In the genomic region with DNA sequence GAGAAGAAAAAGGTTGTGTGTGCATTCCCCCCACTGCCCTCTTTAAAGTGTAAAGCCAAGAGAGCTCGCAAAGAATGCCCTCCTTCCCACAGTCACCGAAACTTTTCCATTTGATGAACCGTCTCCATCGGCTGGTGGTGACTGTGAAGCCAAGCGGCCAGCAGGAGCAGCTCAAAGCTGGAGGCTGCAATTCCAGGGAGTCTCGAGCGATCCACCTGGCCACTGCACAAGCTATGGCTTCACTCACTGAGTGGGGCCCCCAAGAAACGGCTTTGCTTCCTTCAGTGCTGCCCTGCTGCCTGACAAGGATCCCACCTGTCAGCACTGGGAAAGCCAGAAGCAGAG, we compare ENCODE assay signal across 1 cellular context.
TF ChIP-seq lines count a peak whose summit lies in the region.

No MANE protein-coding gene starts in this region.

TF ChIP-seq in WTC11, 78 proteins besides CTCF, POLR2A, EP300 and RAD21 (continued from another document):
- TF ChIP-seq, protein P1, sequence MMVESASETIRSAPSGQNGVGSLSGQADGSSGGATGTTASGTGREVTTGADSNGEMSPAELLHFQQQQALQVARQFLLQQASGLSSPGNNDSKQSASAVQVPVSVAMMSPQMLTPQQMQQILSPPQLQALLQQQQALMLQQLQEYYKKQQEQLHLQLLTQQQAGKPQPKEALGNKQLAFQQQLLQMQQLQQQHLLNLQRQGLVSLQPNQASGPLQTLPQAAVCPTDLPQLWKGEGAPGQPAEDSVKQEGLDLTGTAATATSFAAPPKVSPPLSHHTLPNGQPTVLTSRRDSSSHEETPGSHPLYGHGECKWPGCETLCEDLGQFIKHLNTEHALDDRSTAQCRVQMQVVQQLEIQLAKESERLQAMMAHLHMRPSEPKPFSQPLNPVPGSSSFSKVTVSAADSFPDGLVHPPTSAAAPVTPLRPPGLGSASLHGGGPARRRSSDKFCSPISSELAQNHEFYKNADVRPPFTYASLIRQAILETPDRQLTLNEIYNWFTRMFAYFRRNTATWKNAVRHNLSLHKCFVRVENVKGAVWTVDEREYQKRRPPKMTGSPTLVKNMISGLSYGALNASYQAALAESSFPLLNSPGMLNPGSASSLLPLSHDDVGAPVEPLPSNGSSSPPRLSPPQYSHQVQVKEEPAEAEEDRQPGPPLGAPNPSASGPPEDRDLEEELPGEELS (CRISPR knock-in tag; IDR thresholded peaks at IDR 0.05), result no peak
- no peak for TF ChIP-seq ZNF671 (CRISPR knock-in tag; IDR thresholded peaks at IDR 0.05)
- no peak for TF ChIP-seq ESRRA (CRISPR knock-in tag; IDR thresholded peaks at IDR 0.05; ENCODE audit: borderline replicate concordance)
- TF ChIP-seq IRF1 (CRISPR knock-in tag; IDR thresholded peaks at IDR 0.05), result no peak
- TF ChIP-seq ZNF317 (CRISPR knock-in tag; IDR thresholded peaks at IDR 0.05; ENCODE audit: borderline replicate concordance, low read depth), result no peak
- no peak for TF ChIP-seq MXD4 (CRISPR knock-in tag; IDR thresholded peaks at IDR 0.05; ENCODE audit: borderline replicate concordance)
- no peak for TF ChIP-seq HMGXB4 (CRISPR knock-in tag; IDR thresholded peaks at IDR 0.05)
